In genomic region chr10:29663718-29664117, GRCh38 we compare ENCODE assay signal across 18 cellular contexts. TPM values are rescaled to one million over a fixed set of nuclear protein-coding genes. Genes with fewer than 3 reads are reported as not detected.
A peak's percentile ranks its signal among the peaks of the same experiment; 100 is the strongest.
DNase-seq lines count a peak whose midpoint lies in the region; ATAC-seq, FAIRE-seq and TF ChIP-seq lines count a peak whose summit lies in the region.
"Had no signal": no experiment of that assay in that cellular context is flagged by ENCODE, and none has a peak within 500 bp of the region (broad histone marks: within the 10 kb centered on the region; RNA-seq: fewer than 3 reads in every experiment).

No MANE protein-coding gene starts in this region.

- ATAC-seq in Right ventricle myocardium inferior (peak; percentile 53), left cardiac atrium (peak; percentile 20 to 60), HG03196 (IDR thresholded peaks at IDR 0.05; ENCODE audit: unreplicated experiment) (no peak), HG03108 (IDR thresholded peaks at IDR 0.05; ENCODE audit: unreplicated experiment) (no peak)
- ATAC-seq: CD8-positive, alpha-beta T cell; GM23338; HepG2 had no signal

- no peak overlapping the region for H3K4me3 Mint-ChIP-seq in neural crest cell
- H3K4me3 Mint-ChIP-seq: CD14-positive monocyte; CD8-positive, alpha-beta T cell; GM23338; H9 had no signal

- peak overlapping the region; percentile 35 for H3K27ac Mint-ChIP-seq in neural crest cell (ENCODE audit: unreplicated experiment)
- H3K27ac Mint-ChIP-seq: CD8-positive, alpha-beta T cell; GM23338 had no signal

- H3K27me3 Mint-ChIP-seq in neural crest cell (ENCODE audit: low read depth) = no peaks in the 10 kb centered on the region

- H3K4me1 Mint-ChIP-seq in neural crest cell = peaks cover 37% of the 10 kb centered on the region

- H3K36me3 Mint-ChIP-seq in neural crest cell (ENCODE audit: low read depth) = peaks cover 8% of the 10 kb centered on the region
- H3K36me3 Mint-ChIP-seq: CD8-positive, alpha-beta T cell had no signal

- TF ChIP-seq CTCF in neural crest cell (conservative IDR thresholded peaks at IDR 0.05) = no peak

- no peaks in the 10 kb centered on the region for H3K9me3 Mint-ChIP-seq in neural crest cell
- H3K9me3 Mint-ChIP-seq: CD14-positive monocyte; CD8-positive, alpha-beta T cell; GM23338; H9 had no signal

- DNase-seq in Right ventricle myocardium inferior (ENCODE audit: missing footprints) = peak; percentile 45
- DNase-seq in cardiac septum (ENCODE audit: low spot score) = no peak
- DNase-seq in left cardiac atrium = no peak
- no peak for DNase-seq in neural crest cell (ENCODE audit: low read depth, low spot score)
- DNase-seq in urothelium cell line (ENCODE audit: low spot score) = no peak
- no peak for DNase-seq in D341Med (ENCODE audit: low spot score)
- DNase-seq: CD8-positive, alpha-beta T cell; COR-L47; DND-41; GDM1; H9 had no signal

- peak; percentile 83 for FAIRE-seq in urothelium cell line (lab: Jason Lieb, UNC)
- FAIRE-seq: GM12892, HepG2, HTR-8/SVneo had no signal

- intact Hi-C loops in Right ventricle myocardium inferior (cut with DNase I) = no loop called here
- intact Hi-C loops in cardiac septum (cut with DNase I) = no loop called here
- intact Hi-C loops in left cardiac atrium (cut with DNase I) = no loop called here

RNA-seq across cellular contexts. Expression of gene SVIL, which starts 28.9 kb away (rescaled TPM):
- 327 TPM for total RNA-seq in Right ventricle myocardium inferior
- total RNA-seq in cardiac septum = 518 TPM
- 100 to 1,000 TPM; 203 to 250 TPM for total RNA-seq in left cardiac atrium
- 57.5 and 57.7 TPM in 2 replicates for total RNA-seq in neural crest cell

Comparison
In these comparisons a context has a peak if more than half of its experiments do, and no peak if none do; other contexts are left out.
1. ATAC-seq: peak in Right ventricle myocardium inferior (single experiment) and left cardiac atrium (2 of 2); none in HG03196 (single experiment) and HG03108 (single experiment).